ENCODE assay signal across 1 cellular context in the genomic region with DNA sequence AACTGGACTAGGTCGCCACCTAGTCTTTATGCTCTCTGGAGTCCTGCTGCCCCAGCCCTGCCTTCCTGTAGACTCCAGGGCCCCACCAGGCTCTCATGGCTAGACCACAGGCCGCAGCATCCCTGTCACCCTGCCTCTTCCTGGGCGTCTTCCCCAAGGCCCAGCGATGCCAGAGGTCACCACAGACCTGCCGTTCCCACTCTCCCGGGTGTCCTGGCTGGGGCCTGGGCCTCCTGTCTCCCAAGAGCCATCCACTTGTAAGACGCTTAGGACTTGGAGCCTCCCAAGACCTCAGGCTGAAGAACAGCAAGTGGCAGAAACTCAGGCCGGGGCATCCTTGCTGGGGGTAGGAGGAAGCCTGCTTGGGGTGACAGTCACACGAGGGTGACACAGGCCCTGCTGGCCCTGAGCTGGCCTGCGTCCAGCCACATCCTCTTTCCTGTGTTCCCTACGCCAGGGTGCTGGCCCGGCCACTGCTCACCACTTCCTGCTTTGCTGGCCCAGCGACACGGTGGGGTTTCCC.
TF ChIP-seq lines count a peak whose summit lies in the region.

No MANE protein-coding gene starts in this region.

TF ChIP-seq in K562, 482 proteins besides CTCF, POLR2A, EP300 and RAD21 (continues in another document):
- TF ChIP-seq, protein P1, sequence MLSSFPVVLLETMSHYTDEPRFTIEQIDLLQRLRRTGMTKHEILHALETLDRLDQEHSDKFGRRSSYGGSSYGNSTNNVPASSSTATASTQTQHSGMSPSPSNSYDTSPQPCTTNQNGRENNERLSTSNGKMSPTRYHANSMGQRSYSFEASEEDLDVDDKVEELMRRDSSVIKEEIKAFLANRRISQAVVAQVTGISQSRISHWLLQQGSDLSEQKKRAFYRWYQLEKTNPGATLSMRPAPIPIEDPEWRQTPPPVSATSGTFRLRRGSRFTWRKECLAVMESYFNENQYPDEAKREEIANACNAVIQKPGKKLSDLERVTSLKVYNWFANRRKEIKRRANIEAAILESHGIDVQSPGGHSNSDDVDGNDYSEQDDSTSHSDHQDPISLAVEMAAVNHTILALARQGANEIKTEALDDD (IDR thresholded peaks at IDR 0.05) = no peak
- TF ChIP-seq FOXK2 (conservative IDR thresholded peaks at IDR 0.05 in 1 of 2, IDR thresholded peaks at IDR 0.05 in 1 of 2; ENCODE audit: low read depth in 2 of 2) = no peak
- TF ChIP-seq BRCA1 (IDR thresholded peaks at IDR 0.05) = no peak
- peak; percentile 48; the same call in 1 of the 2 replicates for TF ChIP-seq BRCA1 (CRISPR knock-in tag; IDR thresholded peaks at IDR 0.05)
- peak; percentile 64 for TF ChIP-seq POLR2G (IDR thresholded peaks at IDR 0.05; ENCODE audit: low read depth, low read length)
- no peak for TF ChIP-seq ARNT (IDR thresholded peaks at IDR 0.05)
- TF ChIP-seq XRCC3 (IDR thresholded peaks at IDR 0.05) = no peak
- TF ChIP-seq SPI1 (IDR thresholded peaks at IDR 0.05; ENCODE audit: borderline replicate concordance, low read depth, low read length) = peak; percentile 49; the same call in 1 of the 2 replicates
- TF ChIP-seq, protein P2, sequence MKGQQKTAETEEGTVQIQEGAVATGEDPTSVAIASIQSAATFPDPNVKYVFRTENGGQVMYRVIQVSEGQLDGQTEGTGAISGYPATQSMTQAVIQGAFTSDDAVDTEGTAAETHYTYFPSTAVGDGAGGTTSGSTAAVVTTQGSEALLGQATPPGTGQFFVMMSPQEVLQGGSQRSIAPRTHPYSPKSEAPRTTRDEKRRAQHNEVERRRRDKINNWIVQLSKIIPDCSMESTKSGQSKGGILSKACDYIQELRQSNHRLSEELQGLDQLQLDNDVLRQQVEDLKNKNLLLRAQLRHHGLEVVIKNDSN (CRISPR knock-in tag; IDR thresholded peaks at IDR 0.05) = no peak
- TF ChIP-seq, protein P3, sequence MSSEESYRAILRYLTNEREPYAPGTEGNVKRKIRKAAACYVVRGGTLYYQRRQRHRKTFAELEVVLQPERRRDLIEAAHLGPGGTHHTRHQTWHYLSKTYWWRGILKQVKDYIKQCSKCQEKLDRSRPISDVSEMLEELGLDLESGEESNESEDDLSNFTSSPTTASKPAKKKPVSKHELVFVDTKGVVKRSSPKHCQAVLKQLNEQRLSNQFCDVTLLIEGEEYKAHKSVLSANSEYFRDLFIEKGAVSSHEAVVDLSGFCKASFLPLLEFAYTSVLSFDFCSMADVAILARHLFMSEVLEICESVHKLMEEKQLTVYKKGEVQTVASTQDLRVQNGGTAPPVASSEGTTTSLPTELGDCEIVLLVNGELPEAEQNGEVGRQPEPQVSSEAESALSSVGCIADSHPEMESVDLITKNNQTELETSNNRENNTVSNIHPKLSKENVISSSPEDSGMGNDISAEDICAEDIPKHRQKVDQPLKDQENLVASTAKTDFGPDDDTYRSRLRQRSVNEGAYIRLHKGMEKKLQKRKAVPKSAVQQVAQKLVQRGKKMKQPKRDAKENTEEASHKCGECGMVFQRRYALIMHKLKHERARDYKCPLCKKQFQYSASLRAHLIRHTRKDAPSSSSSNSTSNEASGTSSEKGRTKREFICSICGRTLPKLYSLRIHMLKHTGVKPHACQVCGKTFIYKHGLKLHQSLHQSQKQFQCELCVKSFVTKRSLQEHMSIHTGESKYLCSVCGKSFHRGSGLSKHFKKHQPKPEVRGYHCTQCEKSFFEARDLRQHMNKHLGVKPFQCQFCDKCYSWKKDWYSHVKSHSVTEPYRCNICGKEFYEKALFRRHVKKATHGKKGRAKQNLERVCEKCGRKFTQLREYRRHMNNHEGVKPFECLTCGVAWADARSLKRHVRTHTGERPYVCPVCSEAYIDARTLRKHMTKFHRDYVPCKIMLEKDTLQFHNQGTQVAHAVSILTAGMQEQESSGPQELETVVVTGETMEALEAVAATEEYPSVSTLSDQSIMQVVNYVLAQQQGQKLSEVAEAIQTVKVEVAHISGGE (CRISPR knock-in tag; IDR thresholded peaks at IDR 0.05) = peak in 1 of 3 experiments; percentile 50; a peak in 1 of 6 replicates
- TF ChIP-seq, protein P4, sequence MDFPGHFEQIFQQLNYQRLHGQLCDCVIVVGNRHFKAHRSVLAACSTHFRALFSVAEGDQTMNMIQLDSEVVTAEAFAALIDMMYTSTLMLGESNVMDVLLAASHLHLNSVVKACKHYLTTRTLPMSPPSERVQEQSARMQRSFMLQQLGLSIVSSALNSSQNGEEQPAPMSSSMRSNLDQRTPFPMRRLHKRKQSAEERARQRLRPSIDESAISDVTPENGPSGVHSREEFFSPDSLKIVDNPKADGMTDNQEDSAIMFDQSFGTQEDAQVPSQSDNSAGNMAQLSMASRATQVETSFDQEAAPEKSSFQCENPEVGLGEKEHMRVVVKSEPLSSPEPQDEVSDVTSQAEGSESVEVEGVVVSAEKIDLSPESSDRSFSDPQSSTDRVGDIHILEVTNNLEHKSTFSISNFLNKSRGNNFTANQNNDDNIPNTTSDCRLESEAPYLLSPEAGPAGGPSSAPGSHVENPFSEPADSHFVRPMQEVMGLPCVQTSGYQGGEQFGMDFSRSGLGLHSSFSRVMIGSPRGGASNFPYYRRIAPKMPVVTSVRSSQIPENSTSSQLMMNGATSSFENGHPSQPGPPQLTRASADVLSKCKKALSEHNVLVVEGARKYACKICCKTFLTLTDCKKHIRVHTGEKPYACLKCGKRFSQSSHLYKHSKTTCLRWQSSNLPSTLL (IDR thresholded peaks at IDR 0.05) = no peak
- TF ChIP-seq, protein P5, sequence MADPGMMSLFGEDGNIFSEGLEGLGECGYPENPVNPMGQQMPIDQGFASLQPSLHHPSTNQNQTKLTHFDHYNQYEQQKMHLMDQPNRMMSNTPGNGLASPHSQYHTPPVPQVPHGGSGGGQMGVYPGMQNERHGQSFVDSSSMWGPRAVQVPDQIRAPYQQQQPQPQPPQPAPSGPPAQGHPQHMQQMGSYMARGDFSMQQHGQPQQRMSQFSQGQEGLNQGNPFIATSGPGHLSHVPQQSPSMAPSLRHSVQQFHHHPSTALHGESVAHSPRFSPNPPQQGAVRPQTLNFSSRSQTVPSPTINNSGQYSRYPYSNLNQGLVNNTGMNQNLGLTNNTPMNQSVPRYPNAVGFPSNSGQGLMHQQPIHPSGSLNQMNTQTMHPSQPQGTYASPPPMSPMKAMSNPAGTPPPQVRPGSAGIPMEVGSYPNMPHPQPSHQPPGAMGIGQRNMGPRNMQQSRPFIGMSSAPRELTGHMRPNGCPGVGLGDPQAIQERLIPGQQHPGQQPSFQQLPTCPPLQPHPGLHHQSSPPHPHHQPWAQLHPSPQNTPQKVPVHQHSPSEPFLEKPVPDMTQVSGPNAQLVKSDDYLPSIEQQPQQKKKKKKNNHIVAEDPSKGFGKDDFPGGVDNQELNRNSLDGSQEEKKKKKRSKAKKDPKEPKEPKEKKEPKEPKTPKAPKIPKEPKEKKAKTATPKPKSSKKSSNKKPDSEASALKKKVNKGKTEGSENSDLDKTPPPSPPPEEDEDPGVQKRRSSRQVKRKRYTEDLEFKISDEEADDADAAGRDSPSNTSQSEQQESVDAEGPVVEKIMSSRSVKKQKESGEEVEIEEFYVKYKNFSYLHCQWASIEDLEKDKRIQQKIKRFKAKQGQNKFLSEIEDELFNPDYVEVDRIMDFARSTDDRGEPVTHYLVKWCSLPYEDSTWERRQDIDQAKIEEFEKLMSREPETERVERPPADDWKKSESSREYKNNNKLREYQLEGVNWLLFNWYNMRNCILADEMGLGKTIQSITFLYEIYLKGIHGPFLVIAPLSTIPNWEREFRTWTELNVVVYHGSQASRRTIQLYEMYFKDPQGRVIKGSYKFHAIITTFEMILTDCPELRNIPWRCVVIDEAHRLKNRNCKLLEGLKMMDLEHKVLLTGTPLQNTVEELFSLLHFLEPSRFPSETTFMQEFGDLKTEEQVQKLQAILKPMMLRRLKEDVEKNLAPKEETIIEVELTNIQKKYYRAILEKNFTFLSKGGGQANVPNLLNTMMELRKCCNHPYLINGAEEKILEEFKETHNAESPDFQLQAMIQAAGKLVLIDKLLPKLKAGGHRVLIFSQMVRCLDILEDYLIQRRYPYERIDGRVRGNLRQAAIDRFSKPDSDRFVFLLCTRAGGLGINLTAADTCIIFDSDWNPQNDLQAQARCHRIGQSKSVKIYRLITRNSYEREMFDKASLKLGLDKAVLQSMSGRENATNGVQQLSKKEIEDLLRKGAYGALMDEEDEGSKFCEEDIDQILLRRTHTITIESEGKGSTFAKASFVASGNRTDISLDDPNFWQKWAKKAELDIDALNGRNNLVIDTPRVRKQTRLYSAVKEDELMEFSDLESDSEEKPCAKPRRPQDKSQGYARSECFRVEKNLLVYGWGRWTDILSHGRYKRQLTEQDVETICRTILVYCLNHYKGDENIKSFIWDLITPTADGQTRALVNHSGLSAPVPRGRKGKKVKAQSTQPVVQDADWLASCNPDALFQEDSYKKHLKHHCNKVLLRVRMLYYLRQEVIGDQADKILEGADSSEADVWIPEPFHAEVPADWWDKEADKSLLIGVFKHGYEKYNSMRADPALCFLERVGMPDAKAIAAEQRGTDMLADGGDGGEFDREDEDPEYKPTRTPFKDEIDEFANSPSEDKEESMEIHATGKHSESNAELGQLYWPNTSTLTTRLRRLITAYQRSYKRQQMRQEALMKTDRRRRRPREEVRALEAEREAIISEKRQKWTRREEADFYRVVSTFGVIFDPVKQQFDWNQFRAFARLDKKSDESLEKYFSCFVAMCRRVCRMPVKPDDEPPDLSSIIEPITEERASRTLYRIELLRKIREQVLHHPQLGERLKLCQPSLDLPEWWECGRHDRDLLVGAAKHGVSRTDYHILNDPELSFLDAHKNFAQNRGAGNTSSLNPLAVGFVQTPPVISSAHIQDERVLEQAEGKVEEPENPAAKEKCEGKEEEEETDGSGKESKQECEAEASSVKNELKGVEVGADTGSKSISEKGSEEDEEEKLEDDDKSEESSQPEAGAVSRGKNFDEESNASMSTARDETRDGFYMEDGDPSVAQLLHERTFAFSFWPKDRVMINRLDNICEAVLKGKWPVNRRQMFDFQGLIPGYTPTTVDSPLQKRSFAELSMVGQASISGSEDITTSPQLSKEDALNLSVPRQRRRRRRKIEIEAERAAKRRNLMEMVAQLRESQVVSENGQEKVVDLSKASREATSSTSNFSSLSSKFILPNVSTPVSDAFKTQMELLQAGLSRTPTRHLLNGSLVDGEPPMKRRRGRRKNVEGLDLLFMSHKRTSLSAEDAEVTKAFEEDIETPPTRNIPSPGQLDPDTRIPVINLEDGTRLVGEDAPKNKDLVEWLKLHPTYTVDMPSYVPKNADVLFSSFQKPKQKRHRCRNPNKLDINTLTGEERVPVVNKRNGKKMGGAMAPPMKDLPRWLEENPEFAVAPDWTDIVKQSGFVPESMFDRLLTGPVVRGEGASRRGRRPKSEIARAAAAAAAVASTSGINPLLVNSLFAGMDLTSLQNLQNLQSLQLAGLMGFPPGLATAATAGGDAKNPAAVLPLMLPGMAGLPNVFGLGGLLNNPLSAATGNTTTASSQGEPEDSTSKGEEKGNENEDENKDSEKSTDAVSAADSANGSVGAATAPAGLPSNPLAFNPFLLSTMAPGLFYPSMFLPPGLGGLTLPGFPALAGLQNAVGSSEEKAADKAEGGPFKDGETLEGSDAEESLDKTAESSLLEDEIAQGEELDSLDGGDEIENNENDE (IDR thresholded peaks at IDR 0.05; ENCODE audit: low read depth, low read length) = no peak
- TF ChIP-seq MYNN (IDR thresholded peaks at IDR 0.05) = peak; percentile 10; the same call in 1 of the 2 replicates
- TF ChIP-seq MYNN (CRISPR knock-in tag; IDR thresholded peaks at IDR 0.05) = no peak
- TF ChIP-seq FOXP1 (CRISPR knock-in tag; IDR thresholded peaks at IDR 0.05) = peak; percentile 35; the same call in 1 of the 2 replicates
- no peak for TF ChIP-seq DPF2 (IDR thresholded peaks at IDR 0.05)
- no peak for TF ChIP-seq ZKSCAN3 (CRISPR knock-in tag; IDR thresholded peaks at IDR 0.05)
- peak; percentile 35; the same call in 1 of the 2 replicates for TF ChIP-seq SUPT5H (IDR thresholded peaks at IDR 0.05)
- TF ChIP-seq RCOR1 (IDR thresholded peaks at IDR 0.05; ENCODE audit: borderline replicate concordance in 1 of 2, low read depth in 2 of 2, low read length in 2 of 2) = no peak
- no peak for TF ChIP-seq HLTF (IDR thresholded peaks at IDR 0.05)
- TF ChIP-seq, protein P6, sequence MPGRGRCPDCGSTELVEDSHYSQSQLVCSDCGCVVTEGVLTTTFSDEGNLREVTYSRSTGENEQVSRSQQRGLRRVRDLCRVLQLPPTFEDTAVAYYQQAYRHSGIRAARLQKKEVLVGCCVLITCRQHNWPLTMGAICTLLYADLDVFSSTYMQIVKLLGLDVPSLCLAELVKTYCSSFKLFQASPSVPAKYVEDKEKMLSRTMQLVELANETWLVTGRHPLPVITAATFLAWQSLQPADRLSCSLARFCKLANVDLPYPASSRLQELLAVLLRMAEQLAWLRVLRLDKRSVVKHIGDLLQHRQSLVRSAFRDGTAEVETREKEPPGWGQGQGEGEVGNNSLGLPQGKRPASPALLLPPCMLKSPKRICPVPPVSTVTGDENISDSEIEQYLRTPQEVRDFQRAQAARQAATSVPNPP (IDR thresholded peaks at IDR 0.05; ENCODE audit: borderline replicate concordance, insufficient read depth, insufficient read length) = no peak
- TF ChIP-seq, protein P7, sequence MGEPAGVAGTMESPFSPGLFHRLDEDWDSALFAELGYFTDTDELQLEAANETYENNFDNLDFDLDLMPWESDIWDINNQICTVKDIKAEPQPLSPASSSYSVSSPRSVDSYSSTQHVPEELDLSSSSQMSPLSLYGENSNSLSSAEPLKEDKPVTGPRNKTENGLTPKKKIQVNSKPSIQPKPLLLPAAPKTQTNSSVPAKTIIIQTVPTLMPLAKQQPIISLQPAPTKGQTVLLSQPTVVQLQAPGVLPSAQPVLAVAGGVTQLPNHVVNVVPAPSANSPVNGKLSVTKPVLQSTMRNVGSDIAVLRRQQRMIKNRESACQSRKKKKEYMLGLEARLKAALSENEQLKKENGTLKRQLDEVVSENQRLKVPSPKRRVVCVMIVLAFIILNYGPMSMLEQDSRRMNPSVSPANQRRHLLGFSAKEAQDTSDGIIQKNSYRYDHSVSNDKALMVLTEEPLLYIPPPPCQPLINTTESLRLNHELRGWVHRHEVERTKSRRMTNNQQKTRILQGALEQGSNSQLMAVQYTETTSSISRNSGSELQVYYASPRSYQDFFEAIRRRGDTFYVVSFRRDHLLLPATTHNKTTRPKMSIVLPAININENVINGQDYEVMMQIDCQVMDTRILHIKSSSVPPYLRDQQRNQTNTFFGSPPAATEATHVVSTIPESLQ (CRISPR knock-in tag; IDR thresholded peaks at IDR 0.05) = no peak
- TF ChIP-seq, protein P8, sequence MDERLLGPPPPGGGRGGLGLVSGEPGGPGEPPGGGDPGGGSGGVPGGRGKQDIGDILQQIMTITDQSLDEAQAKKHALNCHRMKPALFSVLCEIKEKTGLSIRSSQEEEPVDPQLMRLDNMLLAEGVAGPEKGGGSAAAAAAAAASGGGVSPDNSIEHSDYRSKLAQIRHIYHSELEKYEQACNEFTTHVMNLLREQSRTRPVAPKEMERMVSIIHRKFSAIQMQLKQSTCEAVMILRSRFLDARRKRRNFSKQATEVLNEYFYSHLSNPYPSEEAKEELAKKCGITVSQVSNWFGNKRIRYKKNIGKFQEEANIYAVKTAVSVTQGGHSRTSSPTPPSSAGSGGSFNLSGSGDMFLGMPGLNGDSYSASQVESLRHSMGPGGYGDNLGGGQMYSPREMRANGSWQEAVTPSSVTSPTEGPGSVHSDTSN (CRISPR knock-in tag; IDR thresholded peaks at IDR 0.05; ENCODE audit: low read depth) = no peak
- TF ChIP-seq, protein P8 (tag; conservative IDR thresholded peaks at IDR 0.05; ENCODE audit: low read depth) = no peak
